1 cellular context compared by ENCODE assay signal in the genomic region with DNA sequence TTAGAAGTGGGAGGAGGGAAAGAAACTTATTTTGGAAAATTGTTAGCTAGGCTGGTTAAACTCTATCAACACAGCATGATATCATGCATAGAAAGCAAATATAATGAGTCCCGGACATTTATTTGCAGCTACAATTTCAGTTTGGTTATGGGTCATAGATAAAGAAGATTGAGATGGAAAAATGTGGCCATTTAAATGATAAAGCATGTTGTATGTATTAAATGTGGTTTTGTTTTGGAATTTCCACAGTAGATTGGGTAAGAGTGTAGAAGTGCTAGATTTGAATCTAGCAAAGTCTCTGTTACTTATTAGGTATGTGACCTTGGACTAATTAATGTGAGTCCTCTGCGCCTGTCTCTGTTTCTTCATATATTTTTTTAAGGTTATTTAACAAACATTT.
TF ChIP-seq lines count a peak whose summit lies in the region.

No MANE protein-coding gene starts in this region.

TF ChIP-seq in HEK293, 187 proteins besides CTCF, POLR2A, EP300 and RAD21 (continued from another document):
- TF ChIP-seq ZNF785 (tag by site-specific recombination; IDR thresholded peaks at IDR 0.05), result no peak
- TF ChIP-seq, protein P1, sequence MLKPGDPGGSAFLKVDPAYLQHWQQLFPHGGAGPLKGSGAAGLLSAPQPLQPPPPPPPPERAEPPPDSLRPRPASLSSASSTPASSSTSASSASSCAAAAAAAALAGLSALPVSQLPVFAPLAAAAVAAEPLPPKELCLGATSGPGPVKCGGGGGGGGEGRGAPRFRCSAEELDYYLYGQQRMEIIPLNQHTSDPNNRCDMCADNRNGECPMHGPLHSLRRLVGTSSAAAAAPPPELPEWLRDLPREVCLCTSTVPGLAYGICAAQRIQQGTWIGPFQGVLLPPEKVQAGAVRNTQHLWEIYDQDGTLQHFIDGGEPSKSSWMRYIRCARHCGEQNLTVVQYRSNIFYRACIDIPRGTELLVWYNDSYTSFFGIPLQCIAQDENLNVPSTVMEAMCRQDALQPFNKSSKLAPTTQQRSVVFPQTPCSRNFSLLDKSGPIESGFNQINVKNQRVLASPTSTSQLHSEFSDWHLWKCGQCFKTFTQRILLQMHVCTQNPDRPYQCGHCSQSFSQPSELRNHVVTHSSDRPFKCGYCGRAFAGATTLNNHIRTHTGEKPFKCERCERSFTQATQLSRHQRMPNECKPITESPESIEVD (tag by site-specific recombination; IDR thresholded peaks at IDR 0.05), result peak; percentile 34; the same call in 1 of the 2 replicates
